In the genomic region with DNA sequence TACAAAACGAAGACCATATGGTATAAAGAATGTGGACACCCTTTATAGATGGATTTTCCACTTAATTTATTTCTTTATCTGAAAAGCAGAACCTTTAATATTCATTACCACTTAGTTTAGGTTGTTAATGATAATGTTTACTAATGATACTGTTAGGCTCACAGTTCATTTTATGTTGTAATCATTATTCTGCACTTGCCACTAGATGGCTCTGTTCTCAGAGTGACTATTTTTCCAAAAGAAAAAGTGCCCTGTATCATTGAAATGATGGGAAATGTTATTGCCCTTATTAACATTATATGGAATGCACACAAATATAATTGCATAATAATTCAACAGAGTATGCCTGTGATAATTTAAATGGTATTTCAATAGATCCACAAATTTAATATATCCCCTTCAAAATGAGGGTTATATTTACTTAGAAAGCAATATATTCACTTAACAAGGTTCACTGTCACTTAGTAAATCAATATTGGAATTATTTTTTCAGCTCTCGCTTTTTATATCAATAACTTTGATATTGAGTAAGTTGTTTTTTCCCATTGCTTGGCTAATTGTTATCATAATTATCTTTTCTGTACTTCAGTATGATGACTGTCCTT, we compare ENCODE assay signal across 8 cellular contexts.
A peak's percentile ranks its signal among the peaks of the same experiment; 100 is the strongest.
DNase-seq lines count a peak whose midpoint lies in the region; ATAC-seq, FAIRE-seq and TF ChIP-seq lines count a peak whose summit lies in the region.

No MANE protein-coding gene starts in this region.

- H3K27ac ChIP-seq in AG04450 (ENCODE audit: low read depth, low read length), result no peak overlapping the region
- H3K27ac ChIP-seq in RWPE1, result no peak overlapping the region
- H3K27ac ChIP-seq in kidney (ENCODE audit: low read depth in 2 of 2, low read length in 2 of 2), result no peak overlapping the region

- intact Hi-C loops in kidney (cut with DNase I), result no loop called here

- no peaks in the 10 kb centered on the region for H3K36me3 ChIP-seq in kidney (ENCODE audit: control insufficient read depth in 1 of 2, insufficient read depth in 2 of 2, low read length in 2 of 2)

- TF ChIP-seq CTCF in AG04450 (IDR thresholded peaks at IDR 0.05; ENCODE audit: low read depth, low read length) (peak; percentile 68), RWPE1 (conservative IDR thresholded peaks at IDR 0.05; ENCODE audit: low read depth) (peak; percentile 51), kidney (IDR thresholded peaks at IDR 0.05; ENCODE audit: borderline replicate concordance, extremely low read depth, insufficient read depth) (peak; percentile 46)

- peak; percentile 45 for ATAC-seq in GM19351 (IDR thresholded peaks at IDR 0.05; ENCODE audit: unreplicated experiment)
- no peak for ATAC-seq in HG02973 (IDR thresholded peaks at IDR 0.05; ENCODE audit: unreplicated experiment)
- no peak for ATAC-seq in GM21528 (IDR thresholded peaks at IDR 0.05; ENCODE audit: low FRiP score, unreplicated experiment)
- no peak for ATAC-seq in GM21737 (IDR thresholded peaks at IDR 0.05; ENCODE audit: unreplicated experiment)

- CTCF ChIA-PET in AG04450 (lab: Charles Lee), result interaction anchor here (0.6 to 3.6 kb wide), 13 partner anchors 9 to 974 kb away, joined by 3 to 44 read pairs (median 5); no protein-coding TSS in a partner anchor
- CTCF ChIA-PET in RWPE1 (lab: Yijun Ruan, JAX), result no interaction called here

- H3K9me3 ChIP-seq in AG04450 (ENCODE audit: control insufficient read depth, insufficient read depth, low read length), result no peaks in the 10 kb centered on the region
- H3K9me3 ChIP-seq in kidney (ENCODE audit: control insufficient read depth in 1 of 2, low read length in 2 of 2), result no peaks in the 10 kb centered on the region

- H3K27me3 ChIP-seq in AG04450 (ENCODE audit: control insufficient read depth, insufficient read depth, low read length), result no peaks in the 10 kb centered on the region

- H3K4me3 ChIP-seq in AG04450 (ENCODE audit: low read depth, low read length), result no peak overlapping the region
- H3K4me3 ChIP-seq in kidney (ENCODE audit: low read length in 2 of 2), result no peak overlapping the region

- H3K9ac ChIP-seq in kidney (ENCODE audit: low read length in 2 of 2), result no peak overlapping the region

- DNase-seq in AG04450 (ENCODE audit: low read depth, low spot score), result no peak
- DNase-seq in RWPE1 (ENCODE audit: low spot score), result peak; percentile 15
- no peak for DNase-seq in kidney
- DNase-seq in stimulated activated CD4-positive, alpha-beta T cell treated with anti-CD3 and anti-CD28 coated beads, Interleukin-1b, Interleukin-23, amount 100 ng/mL, for 48 hours, result no peak

- POLR2A ChIA-PET in AG04450 (lab: Yijun Ruan, JAX), result no interaction called here
- POLR2A ChIA-PET in RWPE1 (lab: Yijun Ruan, JAX; ENCODE audit: low non-redundant PET), result no interaction called here

- peak; percentile 96 for FAIRE-seq in kidney (lab: Jason Lieb, UNC)

- H3K4me1 ChIP-seq in kidney (ENCODE audit: control insufficient read depth in 1 of 2, insufficient read depth in 1 of 2, low read depth in 1 of 2, low read length in 2 of 2), result no peaks in the 10 kb centered on the region
